In genomic region chr2:105071379-105071778, GRCh38 we compare ENCODE assay signal across 23 cellular contexts.
"Had no signal": no experiment of that assay in that cellular context is flagged by ENCODE, and none has a peak within 500 bp of the region (broad histone marks: within the 10 kb centered on the region; RNA-seq: fewer than 3 reads in every experiment).

No MANE protein-coding gene starts in this region.

- H3K9me3 Mint-ChIP-seq: IgD-negative memory B cell had no signal

- H3K27me3 ChIP-seq: SJSA1 had no signal

- H3K27me3 Mint-ChIP-seq: IgD-negative memory B cell had no signal

- H3K4me3 Mint-ChIP-seq: IgD-negative memory B cell had no signal

- H3K4me1 ChIP-seq: SJSA1 had no signal

- ATAC-seq: K562 had no signal

- H3K27ac Mint-ChIP-seq: IgD-negative memory B cell had no signal

- DNase-seq: MV-4-11, NCI-H1048, NCI-H1105 treated with DMSO at 0.1 percent for 48 hours, NCI-H1417 treated with DMSO at 0.1 percent for 48 hours, NCI-H146, NCI-H1694 treated with DMSO at 0.1 percent for 48 hours, NCI-H1930, NCI-H2081, NCI-H2107, NCI-H226, NCI-H446, NCI-H510A, NCI-H524 treated with DMSO at 0.1 percent for 48 hours, NCI-H69, NCI-H774, Right ventricle myocardium superior, RPMI8226, SIG-M5 had no signal

- H3K4me3 ChIP-seq: K562, SJSA1, SK-N-MC had no signal

- H3K9me3 ChIP-seq: SJSA1 had no signal

- H3K27ac ChIP-seq: HL-60, SJSA1, SK-N-MC had no signal

- H3K36me3 ChIP-seq: SJSA1 had no signal
